In genomic region chr13:29750178-29750530, GRCh38 we compare ENCODE assay signal across 23 cellular contexts.
"Had no signal": no experiment of that assay in that cellular context is flagged by ENCODE, and none has a peak within 500 bp of the region (broad histone marks: within the 10 kb centered on the region; RNA-seq: fewer than 3 reads in every experiment).

No MANE protein-coding gene starts in this region.

- H3K36me3 Mint-ChIP-seq: activated naive CD4-positive, alpha-beta T cell treated with anti-CD3 and anti-CD28 coated beads, Interleukin-2, amount 50 U/mL, for 24 hours had no signal

- H3K9me3 Mint-ChIP-seq: activated CD8-positive, alpha-beta T cell treated with anti-CD3 and anti-CD28 coated beads for 36 hours; activated naive CD4-positive, alpha-beta T cell treated with anti-CD3 and anti-CD28 coated beads, Interleukin-2, amount 50 U/mL, for 24 hours; activated naive CD8-positive, alpha-beta T cell treated with anti-CD3 and anti-CD28 coated beads, Interleukin-2, amount 50 U/mL, for 24 hours; activated T-helper 2 cell treated with anti-CD3 and anti-CD28 coated beads, Interferon-gamma antibody, Interleukin-2, Interleukin-4, amounts not matched to agents 10 μg/mL and 5 μg/mL and 100 μg/mL, durations not matched to agents 14 hours and 24 hours and 36 hours; central memory CD8-positive, alpha-beta T cell; stimulated activated naive CD8-positive, alpha-beta T cell treated with anti-CD3 and anti-CD28 coated beads, Interleukin-15, Interleukin-2, amounts not matched to agents 100 ng/mL and 50 ng/mL, for 24 hours had no signal

- H3K4me1 Mint-ChIP-seq: activated naive CD4-positive, alpha-beta T cell treated with anti-CD3 and anti-CD28 coated beads, Interleukin-2, amount 50 U/mL, for 24 hours; central memory CD8-positive, alpha-beta T cell; nephron had no signal

- H3K4me3 Mint-ChIP-seq: activated CD8-positive, alpha-beta T cell treated with anti-CD3 and anti-CD28 coated beads for 36 hours; activated naive CD4-positive, alpha-beta T cell treated with anti-CD3 and anti-CD28 coated beads, Interleukin-2, amount 50 U/mL, for 24 hours; activated naive CD8-positive, alpha-beta T cell treated with anti-CD3 and anti-CD28 coated beads, Interleukin-2, amount 50 U/mL, for 24 hours; central memory CD8-positive, alpha-beta T cell; nephron; stimulated activated naive CD8-positive, alpha-beta T cell treated with anti-CD3 and anti-CD28 coated beads, Interleukin-15, Interleukin-2, amounts not matched to agents 100 ng/mL and 50 ng/mL, for 24 hours; T-helper 17 cell had no signal

- DNase-seq: activated CD4-positive, alpha-beta T cell treated with anti-CD3 and anti-CD28 coated beads, Interleukin-2, amount 50 U/mL, for 1 hour; activated CD4-positive, CD25-positive, alpha-beta regulatory T cell treated with anti-CD3 and anti-CD28 coated beads, Interleukin-2, amount 50 U/mL, for 72 hours; activated CD8-positive, alpha-beta T cell treated with anti-CD3 and anti-CD28 coated beads for 36 hours; activated naive CD8-positive, alpha-beta T cell treated with anti-CD3 and anti-CD28 coated beads, Interleukin-2, amount 50 U/mL, for 24 hours; activated T-cell treated with anti-CD3 and anti-CD28 coated beads, Interleukin-2, amount 50 U/mL, for 48 hours; colonic mucosa; effector CD8-positive, alpha-beta T cell; left lung; lower lobe of right lung; pancreas; retina; stimulated activated CD4-positive, alpha-beta T cell treated with anti-CD3 and anti-CD28 coated beads, Interleukin-12 subunit alpha, Interleukin-12 subunit beta, amount 100 ng/mL, for 4 hours; stimulated activated CD4-positive, alpha-beta T cell treated with anti-CD3 and anti-CD28 coated beads, Interleukin-4, amount 100 ng/mL, for 1 hour; T-helper 17 cell; T1000; thyroid gland; upper lobe of right lung; WERI-Rb-1 had no signal

- ATAC-seq: activated CD8-positive, alpha-beta T cell treated with anti-CD3 and anti-CD28 coated beads for 36 hours; activated naive CD8-positive, alpha-beta T cell treated with anti-CD3 and anti-CD28 coated beads, Interleukin-2, amount 50 U/mL, for 24 hours; left lung; lower lobe of right lung; pancreas; T-helper 17 cell; upper lobe of right lung had no signal

- H3K27ac Mint-ChIP-seq: activated CD8-positive, alpha-beta T cell treated with anti-CD3 and anti-CD28 coated beads for 36 hours; activated naive CD4-positive, alpha-beta T cell treated with anti-CD3 and anti-CD28 coated beads, Interleukin-2, amount 50 U/mL, for 24 hours; activated naive CD8-positive, alpha-beta T cell treated with anti-CD3 and anti-CD28 coated beads, Interleukin-2, amount 50 U/mL, for 24 hours; activated T-helper 2 cell treated with anti-CD3 and anti-CD28 coated beads, Interferon-gamma antibody, Interleukin-2, Interleukin-4, amounts not matched to agents 10 μg/mL and 5 μg/mL and 100 μg/mL, durations not matched to agents 14 hours and 24 hours and 36 hours; nephron; stimulated activated naive CD8-positive, alpha-beta T cell treated with anti-CD3 and anti-CD28 coated beads, Interleukin-15, Interleukin-2, amounts not matched to agents 100 ng/mL and 50 ng/mL, for 24 hours had no signal
